Comparison of ENCODE assay signal across 1 cellular context in the genomic region with DNA sequence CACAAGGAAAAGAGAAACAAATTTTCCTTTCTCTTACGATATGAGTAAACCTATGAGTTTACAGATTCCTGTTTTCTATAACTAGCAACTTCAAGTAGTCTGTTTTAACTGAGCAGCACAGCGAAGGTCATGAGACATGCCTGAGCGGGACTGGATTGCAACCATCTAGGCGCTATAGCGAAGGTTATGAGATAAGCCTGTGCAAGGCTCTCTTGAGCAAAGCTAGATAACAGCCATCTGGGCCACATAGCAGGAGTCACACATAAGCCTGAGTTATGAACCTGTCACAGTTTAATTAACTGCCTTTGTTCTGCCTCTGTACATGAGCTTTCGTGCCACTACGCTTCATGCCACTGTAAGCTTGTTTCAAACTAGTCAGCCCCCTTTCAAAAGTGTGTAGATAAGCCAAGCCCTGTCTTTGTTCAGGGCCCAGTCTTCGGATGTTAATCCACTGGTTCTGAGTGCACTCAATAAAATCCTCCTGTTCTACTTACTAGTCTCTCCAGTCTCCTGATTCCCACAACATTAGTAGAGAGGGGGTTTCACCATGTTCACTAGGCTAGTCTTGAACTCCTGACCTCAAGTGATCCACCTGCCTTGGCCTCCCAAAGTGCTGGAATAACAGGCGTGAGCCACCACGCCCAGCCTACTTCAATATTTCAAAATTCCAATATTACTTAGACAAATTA.
TF ChIP-seq lines count a peak whose summit lies in the region.

No MANE protein-coding gene starts in this region.

TF ChIP-seq in GM23338, 12 proteins besides CTCF, POLR2A, EP300 and RAD21:
- TF ChIP-seq CREB1 (CRISPR knock-in tag; IDR thresholded peaks at IDR 0.05; ENCODE audit: low read depth) (no peak), JUNB (IDR thresholded peaks at IDR 0.05; ENCODE audit: unreplicated experiment) (no peak), ZNF331 (CRISPR knock-in tag; IDR thresholded peaks at IDR 0.05; ENCODE audit: low read depth) (no peak), EZH2phosphoT487 (IDR thresholded peaks at IDR 0.05; ENCODE audit: unreplicated experiment) (no peak), STAT1 (IDR thresholded peaks at IDR 0.05; ENCODE audit: unreplicated experiment) (no peak), NANOG (IDR thresholded peaks at IDR 0.05; ENCODE audit: borderline replicate concordance) (no peak), POLR2AphosphoS5 (IDR thresholded peaks at IDR 0.05; ENCODE audit: low read depth) (no peak), ZNF114 (CRISPR knock-in tag; IDR thresholded peaks at IDR 0.05) (no peak), EZH2 (IDR thresholded peaks at IDR 0.05; ENCODE audit: low read depth, unreplicated experiment) (no peak)
- TF ChIP-seq, protein P1, sequence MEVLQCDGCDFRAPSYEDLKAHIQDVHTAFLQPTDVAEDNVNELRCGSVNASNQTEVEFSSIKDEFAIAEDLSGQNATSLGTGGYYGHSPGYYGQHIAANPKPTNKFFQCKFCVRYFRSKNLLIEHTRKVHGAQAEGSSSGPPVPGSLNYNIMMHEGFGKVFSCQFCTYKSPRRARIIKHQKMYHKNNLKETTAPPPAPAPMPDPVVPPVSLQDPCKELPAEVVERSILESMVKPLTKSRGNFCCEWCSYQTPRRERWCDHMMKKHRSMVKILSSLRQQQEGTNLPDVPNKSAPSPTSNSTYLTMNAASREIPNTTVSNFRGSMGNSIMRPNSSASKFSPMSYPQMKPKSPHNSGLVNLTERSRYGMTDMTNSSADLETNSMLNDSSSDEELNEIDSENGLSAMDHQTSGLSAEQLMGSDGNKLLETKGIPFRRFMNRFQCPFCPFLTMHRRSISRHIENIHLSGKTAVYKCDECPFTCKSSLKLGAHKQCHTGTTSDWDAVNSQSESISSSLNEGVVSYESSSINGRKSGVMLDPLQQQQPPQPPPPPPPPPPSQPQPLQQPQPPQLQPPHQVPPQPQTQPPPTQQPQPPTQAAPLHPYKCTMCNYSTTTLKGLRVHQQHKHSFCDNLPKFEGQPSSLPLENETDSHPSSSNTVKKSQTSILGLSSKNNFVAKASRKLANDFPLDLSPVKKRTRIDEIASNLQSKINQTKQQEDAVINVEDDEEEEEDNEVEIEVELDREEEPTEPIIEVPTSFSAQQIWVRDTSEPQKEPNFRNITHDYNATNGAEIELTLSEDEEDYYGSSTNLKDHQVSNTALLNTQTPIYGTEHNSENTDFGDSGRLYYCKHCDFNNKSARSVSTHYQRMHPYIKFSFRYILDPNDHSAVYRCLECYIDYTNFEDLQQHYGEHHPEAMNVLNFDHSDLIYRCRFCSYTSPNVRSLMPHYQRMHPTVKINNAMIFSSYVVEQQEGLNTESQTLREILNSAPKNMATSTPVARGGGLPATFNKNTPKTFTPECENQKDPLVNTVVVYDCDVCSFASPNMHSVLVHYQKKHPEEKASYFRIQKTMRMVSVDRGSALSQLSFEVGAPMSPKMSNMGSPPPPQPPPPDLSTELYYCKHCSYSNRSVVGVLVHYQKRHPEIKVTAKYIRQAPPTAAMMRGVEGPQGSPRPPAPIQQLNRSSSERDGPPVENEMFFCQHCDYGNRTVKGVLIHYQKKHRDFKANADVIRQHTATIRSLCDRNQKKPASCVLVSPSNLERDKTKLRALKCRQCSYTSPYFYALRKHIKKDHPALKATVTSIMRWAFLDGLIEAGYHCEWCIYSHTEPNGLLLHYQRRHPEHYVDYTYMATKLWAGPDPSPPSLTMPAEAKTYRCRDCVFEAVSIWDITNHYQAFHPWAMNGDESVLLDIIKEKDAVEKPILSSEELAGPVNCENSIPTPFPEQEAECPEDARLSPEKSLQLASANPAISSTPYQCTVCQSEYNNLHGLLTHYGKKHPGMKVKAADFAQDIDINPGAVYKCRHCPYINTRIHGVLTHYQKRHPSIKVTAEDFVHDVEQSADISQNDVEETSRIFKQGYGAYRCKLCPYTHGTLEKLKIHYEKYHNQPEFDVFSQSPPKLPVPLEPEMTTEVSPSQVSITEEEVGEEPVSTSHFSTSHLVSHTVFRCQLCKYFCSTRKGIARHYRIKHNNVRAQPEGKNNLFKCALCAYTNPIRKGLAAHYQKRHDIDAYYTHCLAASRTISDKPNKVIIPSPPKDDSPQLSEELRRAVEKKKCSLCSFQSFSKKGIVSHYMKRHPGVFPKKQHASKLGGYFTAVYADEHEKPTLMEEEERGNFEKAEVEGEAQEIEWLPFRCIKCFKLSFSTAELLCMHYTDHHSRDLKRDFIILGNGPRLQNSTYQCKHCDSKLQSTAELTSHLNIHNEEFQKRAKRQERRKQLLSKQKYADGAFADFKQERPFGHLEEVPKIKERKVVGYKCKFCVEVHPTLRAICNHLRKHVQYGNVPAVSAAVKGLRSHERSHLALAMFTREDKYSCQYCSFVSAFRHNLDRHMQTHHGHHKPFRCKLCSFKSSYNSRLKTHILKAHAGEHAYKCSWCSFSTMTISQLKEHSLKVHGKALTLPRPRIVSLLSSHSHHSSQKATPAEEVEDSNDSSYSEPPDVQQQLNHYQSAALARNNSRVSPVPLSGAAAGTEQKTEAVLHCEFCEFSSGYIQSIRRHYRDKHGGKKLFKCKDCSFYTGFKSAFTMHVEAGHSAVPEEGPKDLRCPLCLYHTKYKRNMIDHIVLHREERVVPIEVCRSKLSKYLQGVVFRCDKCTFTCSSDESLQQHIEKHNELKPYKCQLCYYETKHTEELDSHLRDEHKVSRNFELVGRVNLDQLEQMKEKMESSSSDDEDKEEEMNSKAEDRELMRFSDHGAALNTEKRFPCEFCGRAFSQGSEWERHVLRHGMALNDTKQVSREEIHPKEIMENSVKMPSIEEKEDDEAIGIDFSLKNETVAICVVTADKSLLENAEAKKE (CRISPR knock-in tag; IDR thresholded peaks at IDR 0.05), result no peak
- TF ChIP-seq, protein P2, sequence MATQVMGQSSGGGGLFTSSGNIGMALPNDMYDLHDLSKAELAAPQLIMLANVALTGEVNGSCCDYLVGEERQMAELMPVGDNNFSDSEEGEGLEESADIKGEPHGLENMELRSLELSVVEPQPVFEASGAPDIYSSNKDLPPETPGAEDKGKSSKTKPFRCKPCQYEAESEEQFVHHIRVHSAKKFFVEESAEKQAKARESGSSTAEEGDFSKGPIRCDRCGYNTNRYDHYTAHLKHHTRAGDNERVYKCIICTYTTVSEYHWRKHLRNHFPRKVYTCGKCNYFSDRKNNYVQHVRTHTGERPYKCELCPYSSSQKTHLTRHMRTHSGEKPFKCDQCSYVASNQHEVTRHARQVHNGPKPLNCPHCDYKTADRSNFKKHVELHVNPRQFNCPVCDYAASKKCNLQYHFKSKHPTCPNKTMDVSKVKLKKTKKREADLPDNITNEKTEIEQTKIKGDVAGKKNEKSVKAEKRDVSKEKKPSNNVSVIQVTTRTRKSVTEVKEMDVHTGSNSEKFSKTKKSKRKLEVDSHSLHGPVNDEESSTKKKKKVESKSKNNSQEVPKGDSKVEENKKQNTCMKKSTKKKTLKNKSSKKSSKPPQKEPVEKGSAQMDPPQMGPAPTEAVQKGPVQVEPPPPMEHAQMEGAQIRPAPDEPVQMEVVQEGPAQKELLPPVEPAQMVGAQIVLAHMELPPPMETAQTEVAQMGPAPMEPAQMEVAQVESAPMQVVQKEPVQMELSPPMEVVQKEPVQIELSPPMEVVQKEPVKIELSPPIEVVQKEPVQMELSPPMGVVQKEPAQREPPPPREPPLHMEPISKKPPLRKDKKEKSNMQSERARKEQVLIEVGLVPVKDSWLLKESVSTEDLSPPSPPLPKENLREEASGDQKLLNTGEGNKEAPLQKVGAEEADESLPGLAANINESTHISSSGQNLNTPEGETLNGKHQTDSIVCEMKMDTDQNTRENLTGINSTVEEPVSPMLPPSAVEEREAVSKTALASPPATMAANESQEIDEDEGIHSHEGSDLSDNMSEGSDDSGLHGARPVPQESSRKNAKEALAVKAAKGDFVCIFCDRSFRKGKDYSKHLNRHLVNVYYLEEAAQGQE (IDR thresholded peaks at IDR 0.05; ENCODE audit: unreplicated experiment), result no peak
- TF ChIP-seq, protein P3, sequence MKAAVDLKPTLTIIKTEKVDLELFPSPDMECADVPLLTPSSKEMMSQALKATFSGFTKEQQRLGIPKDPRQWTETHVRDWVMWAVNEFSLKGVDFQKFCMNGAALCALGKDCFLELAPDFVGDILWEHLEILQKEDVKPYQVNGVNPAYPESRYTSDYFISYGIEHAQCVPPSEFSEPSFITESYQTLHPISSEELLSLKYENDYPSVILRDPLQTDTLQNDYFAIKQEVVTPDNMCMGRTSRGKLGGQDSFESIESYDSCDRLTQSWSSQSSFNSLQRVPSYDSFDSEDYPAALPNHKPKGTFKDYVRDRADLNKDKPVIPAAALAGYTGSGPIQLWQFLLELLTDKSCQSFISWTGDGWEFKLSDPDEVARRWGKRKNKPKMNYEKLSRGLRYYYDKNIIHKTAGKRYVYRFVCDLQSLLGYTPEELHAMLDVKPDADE (IDR thresholded peaks at IDR 0.05), result no peak
TF ChIP-seq in GM23338: peak in this region for 0.
